ENCODE assay signal across 21 cellular contexts in the genomic region with DNA sequence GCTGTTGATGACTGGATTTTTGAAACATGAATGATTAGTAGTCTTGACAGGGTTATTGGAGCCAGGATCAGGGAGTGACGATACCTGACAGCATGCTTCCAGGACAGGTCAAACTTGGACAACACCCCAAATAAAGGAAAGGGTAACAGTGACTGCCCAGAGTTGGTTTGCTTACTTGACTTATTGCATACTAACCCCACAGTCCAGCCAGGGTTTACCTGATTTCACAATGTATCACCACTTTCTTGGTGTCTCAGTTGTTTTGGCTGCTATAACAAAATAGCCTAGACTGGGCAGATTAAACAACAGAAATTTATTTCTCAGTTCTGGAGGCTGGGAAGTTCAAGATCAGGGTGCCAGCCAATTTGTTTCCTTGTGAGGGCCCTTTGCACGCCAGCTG.
"Had no signal": no experiment of that assay in that cellular context is flagged by ENCODE, and none has a peak within 500 bp of the region (broad histone marks: within the 10 kb centered on the region; RNA-seq: fewer than 3 reads in every experiment).

No MANE protein-coding gene starts in this region.

- H3K9me3 ChIP-seq: SK-N-SH had no signal

- ATAC-seq: Panc1, PC-3, T-cell had no signal

- DNase-seq: KBM-7, MV-4-11, NCI-H1092, NCI-H1105 treated with DMSO at 0.1 percent for 48 hours, NCI-H1417 treated with DMSO at 0.1 percent for 48 hours, NCI-H146, NCI-H1694 treated with DMSO at 0.1 percent for 48 hours, NCI-H1930, NCI-H2081, NCI-H2107, NCI-H2227 treated with DMSO at 0.1 percent for 48 hours, NCI-H524, NCI-H526 treated with DMSO at 0.1 percent for 48 hours, NCI-H774, PC-3, SHP77, SK-N-SH, SW 1271, T-cell had no signal

- H3K27ac ChIP-seq: RWPE1 had no signal

- H3K4me3 Mint-ChIP-seq: T-cell had no signal

- H3K9ac ChIP-seq: SK-N-SH had no signal

- H3K27ac Mint-ChIP-seq: T-cell had no signal

- H3K4me2 ChIP-seq: SK-N-SH had no signal

- H3K36me3 Mint-ChIP-seq: T-cell had no signal

- H3K4me1 Mint-ChIP-seq: T-cell had no signal
